Comparison of ENCODE assay signal across 9 cellular contexts in the genomic region with DNA sequence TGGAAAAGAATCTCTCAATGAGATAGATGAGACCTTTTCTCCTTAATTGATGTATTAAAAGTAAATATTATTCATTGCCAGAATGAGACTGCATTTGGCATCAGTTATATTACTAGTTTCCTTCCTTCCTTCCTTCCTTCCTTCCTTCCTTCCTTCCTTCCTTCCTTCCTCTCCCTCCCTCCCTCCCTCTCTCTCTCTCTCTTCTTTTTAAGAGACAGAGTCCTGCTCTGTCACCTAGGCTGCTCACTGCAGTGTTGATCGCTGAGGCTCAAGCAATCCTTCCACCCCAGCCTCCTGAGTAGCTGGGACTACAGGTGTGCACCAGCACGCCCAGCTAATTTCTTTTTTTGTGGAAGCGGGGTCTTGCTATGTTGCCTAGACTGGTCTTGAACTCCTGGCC. TPM values are rescaled to one million over a fixed set of nuclear protein-coding genes. Genes with fewer than 3 reads are reported as not detected.
"Had no signal": no experiment of that assay in that cellular context is flagged by ENCODE, and none has a peak within 500 bp of the region (broad histone marks: within the 10 kb centered on the region; RNA-seq: fewer than 3 reads in every experiment).

No MANE protein-coding gene starts in this region.

- H3K4me3 Mint-ChIP-seq: IgD-negative memory B cell had no signal

- H3K27ac ChIP-seq: HL-60, KMS-11 had no signal

- H3K4me3 ChIP-seq: K562 had no signal

- DNase-seq: IMR-90, KBM-7, KG1 had no signal

- H3K9ac ChIP-seq: KMS-11 had no signal

- H3K36me3 Mint-ChIP-seq: IgD-negative memory B cell had no signal

RNA-seq across cellular contexts. Expression of a gene that starts 50.4 kb away (rescaled TPM):
- total RNA-seq: HepG2, HT-29, IMR-90, K562 had no signal
